13 cellular contexts compared by ENCODE assay signal in the genomic region with DNA sequence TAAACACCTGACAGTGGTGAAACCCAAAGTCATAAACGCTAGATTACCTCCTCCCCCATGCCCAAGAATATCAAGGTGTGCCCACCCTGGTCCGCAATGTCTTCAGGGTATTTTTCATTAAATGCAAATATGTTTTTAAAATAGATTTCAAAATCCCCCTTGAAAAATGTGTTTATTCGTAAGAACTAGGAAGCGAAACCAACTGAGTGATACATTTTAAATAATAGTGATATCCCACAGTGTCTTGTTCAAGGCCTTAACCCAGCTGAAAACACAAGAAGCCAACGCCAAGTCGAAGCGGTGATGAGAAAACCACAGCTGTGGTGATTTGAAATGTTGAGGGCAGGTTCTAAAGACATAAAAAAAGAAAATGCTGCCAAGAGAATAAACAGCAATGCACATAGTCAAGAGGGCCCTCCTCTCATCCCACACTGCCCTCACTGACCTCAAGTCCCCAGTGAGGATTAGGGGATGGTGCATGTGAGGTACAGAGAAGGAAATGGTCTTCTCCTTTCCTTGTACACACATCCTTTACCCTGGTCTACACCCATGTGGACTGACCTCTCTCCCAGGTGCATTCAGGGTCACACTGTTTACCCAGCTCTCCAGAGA. TPM values are rescaled to one million over a fixed set of nuclear protein-coding genes. Genes with fewer than 3 reads are reported as not detected.
DNase-seq lines count a peak whose midpoint lies in the region; ATAC-seq and TF ChIP-seq lines count a peak whose summit lies in the region.
"Had no signal": no experiment of that assay in that cellular context is flagged by ENCODE, and none has a peak within 500 bp of the region (broad histone marks: within the 10 kb centered on the region; RNA-seq: fewer than 3 reads in every experiment).

No MANE protein-coding gene starts in this region.

- H3K9me3 Mint-ChIP-seq in CD4-positive, alpha-beta T cell: peaks cover 4% of the 10 kb centered on the region
- H3K9me3 Mint-ChIP-seq in activated T-cell treated with anti-CD3 and anti-CD28 coated beads, Interleukin-2, amount 50 U/mL, for 24 hours: no peaks in the 10 kb centered on the region

- no peaks in the 10 kb centered on the region for H3K36me3 ChIP-seq in SU-DHL-6 (ENCODE audit: low read length)

- peak overlapping the region; percentile 48 for H3K9ac ChIP-seq in SU-DHL-6 (ENCODE audit: low read length)
- H3K9ac ChIP-seq: KMS-11 had no signal

- no peaks in the 10 kb centered on the region for H3K36me3 Mint-ChIP-seq in CD4-positive, alpha-beta T cell (ENCODE audit: low read depth)
- no peaks in the 10 kb centered on the region for H3K36me3 Mint-ChIP-seq in activated T-cell treated with anti-CD3 and anti-CD28 coated beads, Interleukin-2, amount 50 U/mL, for 24 hours (ENCODE audit: low read depth)

- no peak for TF ChIP-seq CTCF in CD4-positive, alpha-beta T cell (IDR thresholded peaks at IDR 0.05)
- TF ChIP-seq CTCF in SU-DHL-6 (IDR thresholded peaks at IDR 0.05; ENCODE audit: insufficient read depth, low read length, poor library complexity, severe bottlenecking): no peak

- no peak overlapping the region for H2AFZ ChIP-seq in SU-DHL-6 (ENCODE audit: low read depth, low read length, severe bottlenecking)

- H3K4me3 Mint-ChIP-seq in CD4-positive, alpha-beta T cell: peak overlapping the region; percentile 17
- H3K4me3 Mint-ChIP-seq in activated T-cell treated with anti-CD3 and anti-CD28 coated beads, Interleukin-2, amount 50 U/mL, for 24 hours: no peak overlapping the region
- H3K4me3 Mint-ChIP-seq: WTC11 had no signal

- intact Hi-C loops in CD4-positive, alpha-beta T cell (cut with DNase I, micrococcal nuclease): loop anchor here in 1 of 2 experiments (10.0 kb wide), 1 partner anchor 557 kb away; no protein-coding TSS in a partner anchor
- intact Hi-C loops in Right ventricle myocardium superior (cut with DNase I): no loop called here

- no peak overlapping the region for H3K4me3 ChIP-seq in SU-DHL-6 (ENCODE audit: insufficient read depth, low read length, poor library complexity, severe bottlenecking)

- DNase-seq in CD4-positive, alpha-beta T cell: no peak
- DNase-seq in GM19240 (ENCODE audit: insufficient read length, low spot score) (peak; percentile 12), GM19238 (ENCODE audit: insufficient read length, low spot score) (no peak), OCI-M1 (lab: John Stamatoyannopoulos, UW) (no peak), Right ventricle myocardium superior (no peak)
- DNase-seq in activated T-cell treated with anti-CD3 and anti-CD28 coated beads, Interleukin-2, amount 50 U/mL, for 24 hours: no peak
- DNase-seq: AML-193; aorta; NK-92 treated with Interleukin-12 subunit alpha and Interleukin-12 subunit beta, amount 100 ng/mL, for 24 hours had no signal

- no peaks in the 10 kb centered on the region for H3K79me2 ChIP-seq in SU-DHL-6 (ENCODE audit: insufficient read depth, low read length)

- H3K27me3 Mint-ChIP-seq in CD4-positive, alpha-beta T cell: no peaks in the 10 kb centered on the region
- no peaks in the 10 kb centered on the region for H3K27me3 Mint-ChIP-seq in activated T-cell treated with anti-CD3 and anti-CD28 coated beads, Interleukin-2, amount 50 U/mL, for 24 hours

- no peaks in the 10 kb centered on the region for H3K9me3 ChIP-seq in CD4-positive, alpha-beta T cell (ENCODE audit: control insufficient read depth, low read length)
- no peaks in the 10 kb centered on the region for H3K9me3 ChIP-seq in SU-DHL-6 (ENCODE audit: insufficient read depth, low read length)

- H3F3A ChIP-seq in SU-DHL-6 (ENCODE audit: insufficient read depth): peaks cover 35% of the 10 kb centered on the region

- H3K9me2 ChIP-seq in SU-DHL-6 (replicated peaks; ENCODE audit: insufficient read depth, low read length): no peaks in the 10 kb centered on the region

- H3K4me1 Mint-ChIP-seq in CD4-positive, alpha-beta T cell (ENCODE audit: low read depth): peaks cover 100% of the 10 kb centered on the region
- H3K4me1 Mint-ChIP-seq in activated T-cell treated with anti-CD3 and anti-CD28 coated beads, Interleukin-2, amount 50 U/mL, for 24 hours (ENCODE audit: low read depth): peaks cover 65% of the 10 kb centered on the region

- ATAC-seq in CD4-positive, alpha-beta T cell (ENCODE audit: poor library complexity): no peak
- ATAC-seq in HG02938 (IDR thresholded peaks at IDR 0.05; ENCODE audit: unreplicated experiment) (peak; percentile 60), Right ventricle myocardium superior (ENCODE audit: poor library complexity) (no peak)
- ATAC-seq: WTC11 had no signal

- POLR2A ChIA-PET in CD4-positive, alpha-beta T cell (lab: Charles Lee): interaction anchor here (0.8 to 1.2 kb wide), 2 partner anchors 316 to 802 kb away, joined by 3 read pairs; no protein-coding TSS in a partner anchor

- CTCF ChIA-PET in CD4-positive, alpha-beta T cell (lab: Charles Lee): interaction anchor here (0.7 to 1.0 kb wide), 2 partner anchors 10 to 14 kb away, joined by 4 read pairs; no protein-coding TSS in a partner anchor

- no peaks in the 10 kb centered on the region for H4K20me1 ChIP-seq in SU-DHL-6 (ENCODE audit: low read depth, low read length)

- no peaks in the 10 kb centered on the region for H3K27me3 ChIP-seq in CD4-positive, alpha-beta T cell (ENCODE audit: control insufficient read depth, insufficient read depth, low read length)
- no peaks in the 10 kb centered on the region for H3K27me3 ChIP-seq in SU-DHL-6 (ENCODE audit: low read length)

- peak overlapping the region; percentile 88 for H3K4me2 ChIP-seq in SU-DHL-6 (ENCODE audit: low read depth, low read length, poor library complexity, severe bottlenecking)
- H3K4me2 ChIP-seq: KMS-11 had no signal

- H3K27ac Mint-ChIP-seq in CD4-positive, alpha-beta T cell: peak overlapping the region; percentile 40
- no peak overlapping the region for H3K27ac Mint-ChIP-seq in activated T-cell treated with anti-CD3 and anti-CD28 coated beads, Interleukin-2, amount 50 U/mL, for 24 hours
- H3K27ac Mint-ChIP-seq: WTC11 had no signal

- no peak overlapping the region for H3K27ac ChIP-seq in CD4-positive, alpha-beta T cell (ENCODE audit: low read depth, low read length)
- H3K27ac ChIP-seq in SU-DHL-6 (ENCODE audit: low read depth, low read length): peak overlapping the region; percentile 100
- H3K27ac ChIP-seq: KMS-11 had no signal

RNA-seq across cellular contexts. Expression of a gene that starts 25.5 kb away (rescaled TPM):
- total RNA-seq in CD4-positive, alpha-beta T cell: under 1 TPM; 0.22 to 0.27 TPM
- total RNA-seq in Right ventricle myocardium superior: not detected

RNA-seq across cellular contexts. Expression of a gene that starts 49.6 kb away (rescaled TPM):
- total RNA-seq in CD4-positive, alpha-beta T cell: under 1 TPM in 1 of 2 experiments, not detected in 1; 0.05 TPM
- total RNA-seq in Right ventricle myocardium superior: 4.4 TPM
